In genomic region chr11:62835336-62835735, GRCh38 we compare ENCODE assay signal across 23 cellular contexts. TPM values are rescaled to one million over a fixed set of nuclear protein-coding genes. Genes with fewer than 3 reads are reported as not detected.
"Had no signal": no experiment of that assay in that cellular context is flagged by ENCODE, and none has a peak within 500 bp of the region (broad histone marks: within the 10 kb centered on the region; RNA-seq: fewer than 3 reads in every experiment).

No MANE protein-coding gene starts in this region.

- H3K36me3 ChIP-seq: breast epithelium, ovary had no signal

- H3K9me3 Mint-ChIP-seq: activated naive CD4-positive, alpha-beta T cell treated with anti-CD3 and anti-CD28 coated beads, Interleukin-2, amount 10 ng/mL, durations not matched to agents 7 days and 5 days; dendritic cell treated with granulocyte-macrophage colony-stimulating factor and Interleukin-4, amounts not matched to agents 40 ng/mL and 50 ng/mL, for 4 days; effector memory CD8-positive, alpha-beta T cell; stimulated activated naive CD8-positive, alpha-beta T cell treated with anti-CD3 and anti-CD28 coated beads, Interleukin-15, amount 100 ng/mL, for 72 hours; WTC11 had no signal

- ATAC-seq: activated CD8-positive, alpha-beta T cell treated with anti-CD3 and anti-CD28 coated beads, Interleukin-2, amount 10 ng/mL, durations not matched to agents 7 days and 5 days; effector memory CD8-positive, alpha-beta T cell; left ventricle myocardium superior; sciatic nerve; stimulated activated naive CD8-positive, alpha-beta T cell treated with anti-CD3 and anti-CD28 coated beads, Interleukin-15, amount 100 ng/mL, for 72 hours; WTC11 had no signal

- H3K4me3 Mint-ChIP-seq: activated CD8-positive, alpha-beta T cell treated with anti-CD3 and anti-CD28 coated beads, Interleukin-2, amount 10 ng/mL, durations not matched to agents 7 days and 5 days; activated naive CD4-positive, alpha-beta T cell treated with anti-CD3 and anti-CD28 coated beads, Interleukin-2, amount 10 ng/mL, durations not matched to agents 7 days and 5 days; dendritic cell treated with granulocyte-macrophage colony-stimulating factor and Interleukin-4, amounts not matched to agents 40 ng/mL and 50 ng/mL, for 4 days; effector memory CD8-positive, alpha-beta T cell; stimulated activated naive CD8-positive, alpha-beta T cell treated with anti-CD3 and anti-CD28 coated beads, Interleukin-15, amount 100 ng/mL, for 72 hours; WTC11 had no signal

- H3K27ac ChIP-seq: breast epithelium, epithelial cell of prostate, ovary had no signal

- DNase-seq: activated CD4-positive, alpha-beta T cell treated with anti-CD3 and anti-CD28 coated beads for 4 hours; activated CD8-positive, alpha-beta memory T cell treated with anti-CD3 and anti-CD28 coated beads, Interleukin-2, amount 50 U/mL, for 4 hours; activated CD8-positive, alpha-beta T cell treated with anti-CD3 and anti-CD28 coated beads, Interleukin-2, amount 10 ng/mL, durations not matched to agents 7 days and 5 days; activated naive CD4-positive, alpha-beta T cell treated with anti-CD3 and anti-CD28 coated beads, Interleukin-2, amount 10 ng/mL, durations not matched to agents 7 days and 5 days; anterior cingulate cortex; cerebellar nuclear complex; effector memory CD8-positive, alpha-beta T cell; foreskin melanocyte; left ventricle myocardium superior; ovary; stimulated activated naive CD8-positive, alpha-beta T cell treated with anti-CD3 and anti-CD28 coated beads, Interleukin-15, amount 100 ng/mL, for 72 hours; T-helper 2 cell had no signal

- H3K27ac Mint-ChIP-seq: activated CD8-positive, alpha-beta T cell treated with anti-CD3 and anti-CD28 coated beads, Interleukin-2, amount 10 ng/mL, durations not matched to agents 7 days and 5 days; activated naive CD4-positive, alpha-beta T cell treated with anti-CD3 and anti-CD28 coated beads, Interleukin-2, amount 10 ng/mL, durations not matched to agents 7 days and 5 days; dendritic cell treated with granulocyte-macrophage colony-stimulating factor and Interleukin-4, amounts not matched to agents 40 ng/mL and 50 ng/mL, for 4 days; effector memory CD8-positive, alpha-beta T cell; WTC11 had no signal

- H3K27me3 Mint-ChIP-seq: activated naive CD4-positive, alpha-beta T cell treated with anti-CD3 and anti-CD28 coated beads, Interleukin-2, amount 10 ng/mL, durations not matched to agents 7 days and 5 days; dendritic cell treated with granulocyte-macrophage colony-stimulating factor and Interleukin-4, amounts not matched to agents 40 ng/mL and 50 ng/mL, for 4 days; effector memory CD8-positive, alpha-beta T cell; stimulated activated naive CD8-positive, alpha-beta T cell treated with anti-CD3 and anti-CD28 coated beads, Interleukin-15, amount 100 ng/mL, for 72 hours had no signal

- H3K27me3 ChIP-seq: breast epithelium, ovary had no signal

- H3K4me3 ChIP-seq: breast epithelium, ovary had no signal

- H3K9me3 ChIP-seq: breast epithelium, ovary had no signal

RNA-seq across cellular contexts. Expression of gene TEX54, which starts 2.7 kb away (rescaled TPM):
- total RNA-seq: activated CD8-positive, alpha-beta T cell treated with anti-CD3 and anti-CD28 coated beads, Interleukin-2, amount 10 ng/mL, durations not matched to agents 7 days and 5 days; fibroblast of lung; kidney epithelial cell; left ventricle myocardium superior; mesenteric fat pad; ovary; sciatic nerve; temporal lobe; ureter; WTC11 had no signal
- polyA plus RNA-seq: fibroblast of lung, neural cell, ovary had no signal
